ENCODE assay signal across 1 cellular context in genomic region chr16:15887283-15887682, GRCh38.
TF ChIP-seq lines count a peak whose summit lies in the region.

No MANE protein-coding gene starts in this region.

TF ChIP-seq in H1, 55 proteins besides CTCF, POLR2A, EP300 and RAD21 (continued from another document):
- TF ChIP-seq E2F6 (IDR thresholded peaks at IDR 0.05) = no peak
- no peak for TF ChIP-seq POU5F1 (IDR thresholded peaks at IDR 0.05; ENCODE audit: low read depth, low read length)
- no peak for TF ChIP-seq CBX8 (IDR thresholded peaks at IDR 0.05; ENCODE audit: borderline replicate concordance, low read depth, low read length)
- no peak for TF ChIP-seq MAFK (IDR thresholded peaks at IDR 0.05; ENCODE audit: low read depth, low read length)
- TF ChIP-seq HDAC2 (IDR thresholded peaks at IDR 0.05; ENCODE audit: borderline replicate concordance in 1 of 2, low read depth in 2 of 2, low read length in 2 of 2) = no peak
- no peak for TF ChIP-seq TAF7 (optimal IDR thresholded peaks at IDR 0.05; ENCODE audit: borderline replicate concordance, low read depth, low read length)
- TF ChIP-seq HDAC6 (IDR thresholded peaks at IDR 0.05; ENCODE audit: low read depth, low read length) = no peak
- no peak for TF ChIP-seq TCF12 (IDR thresholded peaks at IDR 0.05; ENCODE audit: low read depth, low read length)
- no peak for TF ChIP-seq CEBPB (IDR thresholded peaks at IDR 0.05; ENCODE audit: low read depth, low read length)
- no peak for TF ChIP-seq CTBP2 (IDR thresholded peaks at IDR 0.05; ENCODE audit: borderline replicate concordance, insufficient read depth, insufficient read length, low read length)
- TF ChIP-seq TAF1 (IDR thresholded peaks at IDR 0.05; ENCODE audit: low read depth, low read length) = no peak
- no peak for TF ChIP-seq RXRA (IDR thresholded peaks at IDR 0.05; ENCODE audit: insufficient read depth, low read depth, low read length)
- TF ChIP-seq RFX5 (IDR thresholded peaks at IDR 0.05; ENCODE audit: borderline replicate concordance, low read depth, low read length) = no peak
- TF ChIP-seq BACH1 (IDR thresholded peaks at IDR 0.05; ENCODE audit: low read length) = no peak
- TF ChIP-seq SIX5 (IDR thresholded peaks at IDR 0.05; ENCODE audit: low read depth, low read length) = no peak
